16 cellular contexts compared by ENCODE assay signal in the genomic region with DNA sequence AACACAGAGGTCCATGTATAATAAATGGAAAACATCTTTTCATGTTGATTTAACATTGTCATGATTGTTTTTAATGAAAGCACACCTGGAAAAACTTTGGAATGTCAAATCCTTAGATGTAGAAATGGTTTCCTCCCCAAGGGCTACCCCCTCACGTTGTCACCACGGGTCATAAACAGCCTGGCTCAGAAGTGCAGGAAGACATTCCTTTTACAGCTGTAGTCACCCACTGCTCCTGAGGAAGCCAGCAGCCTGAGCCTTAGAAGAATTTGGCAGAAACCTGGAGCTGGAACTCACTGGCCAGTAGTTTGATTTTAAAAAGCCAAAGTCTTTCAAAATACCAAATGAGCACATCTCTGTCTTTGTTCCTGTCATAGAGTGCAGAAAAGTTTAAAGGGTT. TPM values are rescaled to one million over a fixed set of nuclear protein-coding genes. Genes with fewer than 3 reads are reported as not detected.
"Had no signal": no experiment of that assay in that cellular context is flagged by ENCODE, and none has a peak within 500 bp of the region (broad histone marks: within the 10 kb centered on the region; RNA-seq: fewer than 3 reads in every experiment).

No MANE protein-coding gene starts in this region.

- H3K9me3 Mint-ChIP-seq: activated CD4-positive, alpha-beta memory T cell treated with anti-CD3 and anti-CD28 coated beads for 36 hours; activated T-cell treated with anti-CD3 and anti-CD28 coated beads, Interleukin-2, amount 50 U/mL, for 4 hours; T-cell had no signal

- H3K36me3 Mint-ChIP-seq: activated CD4-positive, alpha-beta memory T cell treated with anti-CD3 and anti-CD28 coated beads for 36 hours; activated naive CD8-positive, alpha-beta T cell; stimulated activated naive B cell treated with anti-CD40 and anti-IgM and Interleukin-4, amounts not matched to agents 10 μg/mL and 1 μg/mL and 100 μg/mL, for 72 hours; T-cell had no signal

- H3K9me3 ChIP-seq: esophagus squamous epithelium, right lobe of liver, thoracic aorta, vagina had no signal

- H3K27ac ChIP-seq: right lobe of liver, thoracic aorta, vagina, VCaP had no signal

- H3K4me3 ChIP-seq: dorsolateral prefrontal cortex, esophagus squamous epithelium, right lobe of liver, thoracic aorta, vagina had no signal

- H3K27ac Mint-ChIP-seq: activated CD4-positive, alpha-beta memory T cell treated with anti-CD3 and anti-CD28 coated beads for 36 hours; activated naive CD8-positive, alpha-beta T cell; stimulated activated naive B cell treated with anti-CD40 and anti-IgM and Interleukin-4, amounts not matched to agents 10 μg/mL and 1 μg/mL and 100 μg/mL, for 72 hours; T-cell had no signal

- H3K27me3 ChIP-seq: right lobe of liver, vagina had no signal

- DNase-seq: activated CD4-positive, alpha-beta memory T cell treated with anti-CD3 and anti-CD28 coated beads for 36 hours; activated effector memory CD4-positive, alpha-beta T cell treated with anti-CD3 and anti-CD28 coated beads, Interleukin-2, amount 50 U/mL, for 16 hours; activated T-cell treated with anti-CD3 and anti-CD28 coated beads, Interleukin-2, amount 50 U/mL, for 4 hours; amygdala; dorsolateral prefrontal cortex; esophagus squamous epithelium; foreskin fibroblast; midbrain; right lobe of liver; stimulated activated CD4-positive, alpha-beta T cell treated with anti-CD3 and anti-CD28 coated beads, Interleukin-2, amount 100 ng/mL, for 24 hours; stimulated activated naive B cell treated with anti-CD40 and anti-IgM and Interleukin-4, amounts not matched to agents 10 μg/mL and 1 μg/mL and 100 μg/mL, for 72 hours; T-cell had no signal

- H3K4me3 Mint-ChIP-seq: activated CD4-positive, alpha-beta memory T cell treated with anti-CD3 and anti-CD28 coated beads for 36 hours; activated naive CD8-positive, alpha-beta T cell; activated T-cell treated with anti-CD3 and anti-CD28 coated beads, Interleukin-2, amount 50 U/mL, for 4 hours; stimulated activated naive B cell treated with anti-CD40 and anti-IgM and Interleukin-4, amounts not matched to agents 10 μg/mL and 1 μg/mL and 100 μg/mL, for 72 hours; T-cell had no signal

- ATAC-seq: activated T-cell treated with anti-CD3 and anti-CD28 coated beads, Interleukin-2, amount 50 U/mL, for 4 hours; right lobe of liver; stimulated activated naive B cell treated with anti-CD40 and anti-IgM and Interleukin-4, amounts not matched to agents 10 μg/mL and 1 μg/mL and 100 μg/mL, for 72 hours; T-cell had no signal

- H3K4me1 Mint-ChIP-seq: stimulated activated naive B cell treated with anti-CD40 and anti-IgM and Interleukin-4, amounts not matched to agents 10 μg/mL and 1 μg/mL and 100 μg/mL, for 72 hours; T-cell had no signal

- H3K36me3 ChIP-seq: esophagus squamous epithelium, right lobe of liver, thoracic aorta, vagina had no signal

RNA-seq across cellular contexts. Expression of a gene that starts 23.7 kb away (rescaled TPM):
- total RNA-seq: activated CD4-positive, alpha-beta memory T cell treated with anti-CD3 and anti-CD28 coated beads for 36 hours had no signal
